Comparison of ENCODE assay signal across 1 cellular context in the genomic region with DNA sequence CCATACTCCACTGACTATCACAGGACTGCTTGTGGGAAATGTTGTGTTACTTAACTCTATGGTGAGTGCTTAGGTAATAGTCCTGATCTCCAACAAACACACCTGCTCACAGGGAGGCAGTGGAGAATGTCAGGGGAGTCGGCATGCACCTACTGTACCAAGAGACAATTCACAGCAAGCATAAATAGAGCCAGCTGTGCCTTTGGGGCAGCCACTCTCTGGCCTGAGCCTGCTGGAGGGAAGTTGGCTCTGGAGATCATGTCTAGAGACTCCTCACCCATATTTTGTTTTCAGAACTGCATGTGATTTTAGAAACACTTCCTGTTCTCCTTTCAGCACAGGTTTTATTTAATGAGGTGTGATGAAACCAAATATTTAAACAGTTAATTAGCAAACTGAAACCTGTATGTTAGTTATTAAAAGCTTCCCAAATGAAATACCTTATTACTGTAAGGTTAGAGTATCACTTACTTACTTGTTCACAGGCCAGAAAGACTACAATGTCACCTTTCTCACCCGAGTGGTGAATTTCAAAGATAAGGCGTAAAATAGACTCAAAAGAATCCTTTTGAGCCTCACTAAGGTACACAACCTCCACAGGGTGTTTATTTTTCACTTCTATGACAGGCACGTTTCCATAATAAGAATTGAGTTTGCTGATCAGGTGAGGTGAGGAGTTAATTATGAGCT.
A peak's percentile ranks its signal among the peaks of the same experiment; 100 is the strongest.
TF ChIP-seq lines count a peak whose summit lies in the region.

No MANE protein-coding gene starts in this region.

TF ChIP-seq in GM12878, 131 proteins besides CTCF, POLR2A, EP300 and RAD21:
- no peak for TF ChIP-seq BACH1 (IDR thresholded peaks at IDR 0.05; ENCODE audit: borderline replicate concordance)
- TF ChIP-seq MTA3 (IDR thresholded peaks at IDR 0.05; ENCODE audit: borderline replicate concordance, low read length): no peak
- 0 out of 2 replicates have a peak, but pooled peaks have one; percentile 10 for TF ChIP-seq SPI1 (IDR thresholded peaks at IDR 0.05; ENCODE audit: borderline replicate concordance, insufficient read depth, low read depth, low read length)
- peak; percentile 73 for TF ChIP-seq MTA2 (IDR thresholded peaks at IDR 0.05; ENCODE audit: low read depth)
- no peak for TF ChIP-seq NR2F1 (conservative IDR thresholded peaks at IDR 0.05)
